19 cellular contexts compared by ENCODE assay signal in genomic region chr10:35204650-35205319, GRCh38.
"Had no signal": no experiment of that assay in that cellular context is flagged by ENCODE, and none has a peak within 500 bp of the region (broad histone marks: within the 10 kb centered on the region; RNA-seq: fewer than 3 reads in every experiment).

No MANE protein-coding gene starts in this region.

- H3K27ac ChIP-seq: ascending aorta, left lung, pancreas, sigmoid colon, spleen, testis, upper lobe of left lung had no signal

- H3K36me3 ChIP-seq: pancreas had no signal

- H3K9me3 ChIP-seq: ascending aorta, left lung, mucosa of descending colon, pancreas, sigmoid colon, spleen, testis, upper lobe of left lung had no signal

- DNase-seq: activated CD4-positive, alpha-beta T cell treated with anti-CD3 and anti-CD28 coated beads, Interleukin-2, amount 50 U/mL, for 4 hours; activated gamma-delta T cell treated with Interleukin-2 at 50 U/mL for 16 hours; activated naive CD8-positive, alpha-beta T cell treated with anti-CD3 and anti-CD28 coated beads for 36 hours; activated T-cell treated with anti-CD3 and anti-CD28 coated beads, Interleukin-2, amount 50 U/mL, for 4 hours; dorsolateral prefrontal cortex; endodermal cell; hippocampal formation; left lung; mammary epithelial cell; mucosa of descending colon; naive thymus-derived CD4-positive, alpha-beta T cell; pancreas; sigmoid colon; spleen; stimulated activated naive CD8-positive, alpha-beta T cell treated with anti-CD3 and anti-CD28 coated beads, Interleukin-15, amount 100 ng/mL, for 72 hours; testis; upper lobe of left lung had no signal

- H3K4me1 ChIP-seq: ascending aorta, left lung, pancreas, testis, upper lobe of left lung had no signal

- ATAC-seq: activated CD4-positive, CD25-positive, alpha-beta regulatory T cell treated with anti-CD3 and anti-CD28 coated beads, Interleukin-2, amount 50 U/mL, for 24 hours; activated T-cell treated with anti-CD3 and anti-CD28 coated beads, Interleukin-2, amount 50 U/mL, for 4 hours; left lung; mucosa of descending colon; naive thymus-derived CD4-positive, alpha-beta T cell; pancreas; stimulated activated naive CD8-positive, alpha-beta T cell treated with anti-CD3 and anti-CD28 coated beads, Interleukin-15, amount 100 ng/mL, for 72 hours had no signal

- H3K4me3 ChIP-seq: ascending aorta, dorsolateral prefrontal cortex, left lung, mucosa of descending colon, pancreas, sigmoid colon, spleen, testis, upper lobe of left lung had no signal

- H3K27me3 ChIP-seq: ascending aorta, dorsolateral prefrontal cortex, left lung, pancreas, sigmoid colon, spleen, testis, upper lobe of left lung had no signal
